Comparison of ENCODE assay signal across 27 cellular contexts in the genomic region with DNA sequence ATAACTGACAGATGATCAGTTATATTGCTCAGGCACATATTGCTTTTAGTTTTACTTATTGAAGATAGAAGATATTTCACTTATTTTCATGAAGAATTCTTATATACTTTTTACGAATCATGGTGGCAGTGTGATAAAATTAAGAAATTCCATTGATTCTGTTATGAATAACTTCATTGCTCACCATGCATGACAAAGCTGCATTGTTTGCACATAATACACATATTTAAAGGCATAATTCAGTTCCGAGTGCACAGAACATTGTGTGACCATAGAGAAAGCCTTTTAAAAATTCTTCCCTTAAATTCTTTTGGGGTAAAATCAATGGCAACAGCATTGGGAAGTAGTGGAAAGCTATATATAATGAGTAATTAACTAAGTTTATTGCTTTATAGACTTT.
"Had no signal": no experiment of that assay in that cellular context is flagged by ENCODE, and none has a peak within 500 bp of the region (broad histone marks: within the 10 kb centered on the region; RNA-seq: fewer than 3 reads in every experiment).

No MANE protein-coding gene starts in this region.

- H3K4me2 ChIP-seq: smooth muscle cell had no signal

- H3K9me3 ChIP-seq: esophagus muscularis mucosa, gastroesophageal sphincter, psoas muscle, sigmoid colon, tibial nerve had no signal

- H3K27me3 Mint-ChIP-seq: activated CD8-positive, alpha-beta T cell treated with anti-CD3 and anti-CD28 coated beads for 36 hours; activated T-helper 17 cell treated with anti-CD3 and anti-CD28 coated beads, Interleukin-2, amount 50 U/mL, for 72 hours; effector memory CD8-positive, alpha-beta T cell; naive thymus-derived CD4-positive, alpha-beta T cell had no signal

- H3K79me2 ChIP-seq: parathyroid adenoma had no signal

- DNase-seq: activated CD4-positive, alpha-beta T cell treated with anti-CD3 and anti-CD28 coated beads for 1 hour; activated CD4-positive, alpha-beta T cell treated with anti-CD3 and anti-CD28 coated beads, Interleukin-2, amount 50 U/mL, for 1 hour; activated CD8-positive, alpha-beta T cell treated with anti-CD3 and anti-CD28 coated beads for 36 hours; activated gamma-delta T cell treated with Interleukin-2 at 50 U/mL for 16 hours; activated naive CD4-positive, alpha-beta T cell treated with anti-CD3 and anti-CD28 coated beads, Interleukin-2, amount 50 U/mL, for 16 hours; activated T-cell treated with anti-CD3 and anti-CD28 coated beads, Interleukin-2, amount 50 U/mL, for 4 hours; amygdala; cerebellar nuclear complex; dorsolateral prefrontal cortex; effector memory CD8-positive, alpha-beta T cell; hippocampal formation; midbrain; naive thymus-derived CD4-positive, alpha-beta T cell; psoas muscle; sigmoid colon; stimulated activated CD4-positive, alpha-beta T cell treated with anti-CD3 and anti-CD28 coated beads, Interleukin-1b, Interleukin-23, amount 100 ng/mL, for 48 hours; stimulated activated naive CD4-positive, alpha-beta T cell; T-helper 2 cell had no signal

- H3K4me1 Mint-ChIP-seq: activated T-helper 17 cell treated with anti-CD3 and anti-CD28 coated beads, Interleukin-2, amount 50 U/mL, for 72 hours; naive thymus-derived CD4-positive, alpha-beta T cell had no signal

- H3K27me3 ChIP-seq: cardiac muscle cell, dorsolateral prefrontal cortex, esophagus muscularis mucosa, gastroesophageal sphincter, sigmoid colon, tibial nerve had no signal

- H2AFZ ChIP-seq: parathyroid adenoma had no signal

- H3K4me3 Mint-ChIP-seq: activated CD8-positive, alpha-beta T cell treated with anti-CD3 and anti-CD28 coated beads for 36 hours; activated T-cell treated with anti-CD3 and anti-CD28 coated beads, Interleukin-2, amount 50 U/mL, for 4 hours; activated T-helper 17 cell treated with anti-CD3 and anti-CD28 coated beads, Interleukin-2, amount 50 U/mL, for 72 hours; effector memory CD8-positive, alpha-beta T cell; naive thymus-derived CD4-positive, alpha-beta T cell; WTC11 had no signal

- H3K4me1 ChIP-seq: esophagus muscularis mucosa, gastroesophageal sphincter, parathyroid adenoma, psoas muscle, sigmoid colon had no signal

- H3K27ac ChIP-seq: cardiac muscle cell, coronary artery, dorsolateral prefrontal cortex, esophagus muscularis mucosa, gastroesophageal sphincter, parathyroid adenoma, psoas muscle, sigmoid colon had no signal

- H3K36me3 Mint-ChIP-seq: naive thymus-derived CD4-positive, alpha-beta T cell; WTC11 had no signal

- H3K36me3 ChIP-seq: cardiac muscle cell, esophagus muscularis mucosa, gastroesophageal sphincter, sigmoid colon, tibial nerve had no signal

- H3K27ac Mint-ChIP-seq: activated CD8-positive, alpha-beta T cell treated with anti-CD3 and anti-CD28 coated beads for 36 hours; activated T-helper 17 cell treated with anti-CD3 and anti-CD28 coated beads, Interleukin-2, amount 50 U/mL, for 72 hours; effector memory CD8-positive, alpha-beta T cell; naive thymus-derived CD4-positive, alpha-beta T cell; WTC11 had no signal

- ATAC-seq: activated CD8-positive, alpha-beta T cell treated with anti-CD3 and anti-CD28 coated beads for 36 hours; activated T-cell treated with anti-CD3 and anti-CD28 coated beads, Interleukin-2, amount 50 U/mL, for 4 hours; activated T-helper 17 cell treated with anti-CD3 and anti-CD28 coated beads, Interleukin-2, amount 50 U/mL, for 72 hours; effector memory CD8-positive, alpha-beta T cell; gastroesophageal sphincter; naive thymus-derived CD4-positive, alpha-beta T cell; psoas muscle; WTC11 had no signal

- H3K4me3 ChIP-seq: cardiac muscle cell, coronary artery, dorsolateral prefrontal cortex, esophagus muscularis mucosa, gastroesophageal sphincter, psoas muscle, sigmoid colon, smooth muscle cell, tibial nerve had no signal

- H3K9ac ChIP-seq: parathyroid adenoma had no signal
